In genomic region chr2:161029321-161029720, GRCh38 we compare ENCODE assay signal across 24 cellular contexts.
A peak's percentile ranks its signal among the peaks of the same experiment; 100 is the strongest.
DNase-seq lines count a peak whose midpoint lies in the region; ATAC-seq and TF ChIP-seq lines count a peak whose summit lies in the region.
"Had no signal": no experiment of that assay in that cellular context is flagged by ENCODE, and none has a peak within 500 bp of the region (broad histone marks: within the 10 kb centered on the region; RNA-seq: fewer than 3 reads in every experiment).

No MANE protein-coding gene starts in this region.

- no peak overlapping the region for H3K9ac ChIP-seq in mammary epithelial cell (ENCODE audit: insufficient read depth, low read length)
- no peak overlapping the region for H3K9ac ChIP-seq in smooth muscle cell (ENCODE audit: low read depth)
- H3K9ac ChIP-seq: BLaER1 treated with 17β-estradiol and CSF1 and Interleukin-3, amounts not matched to agents 10 nM and 100 nM had no signal

- no peak for TF ChIP-seq POLR2A in breast epithelium (IDR thresholded peaks at IDR 0.05)

- DNase-seq in MCF 10A (ENCODE audit: unreplicated experiment): no peak
- no peak for DNase-seq in breast epithelium (ENCODE audit: low spot score in 2 of 2)
- no peak for DNase-seq in RWPE2 (ENCODE audit: low spot score)
- DNase-seq in mammary epithelial cell: no peak
- no peak for DNase-seq in smooth muscle cell (lab: John Stamatoyannopoulos, UW; ENCODE audit: unreplicated experiment)
- no peak for DNase-seq in SW 1271 (lab: John Stamatoyannopoulos, UW)
- DNase-seq: ACHN; AML-193; BE2C; CD4-positive, alpha-beta T cell; DMS 273 treated with DMSO at 0.1 percent for 48 hours; DMS79; EL; GDM1; GOT3; H7; HCEC 1CT had no signal

- POLR2A ChIA-PET in MCF 10A (lab: Yijun Ruan, JAX): interaction anchor here (0.7 kb wide), 1 partner anchor 694 kb away, joined by 4 read pairs; no protein-coding TSS in a partner anchor

- H3K27me3 ChIP-seq in breast epithelium (no peaks in the 10 kb centered on the region), RWPE2 (ENCODE audit: insufficient read depth, poor library complexity, severe bottlenecking) (no peaks in the 10 kb centered on the region), mammary epithelial cell (ENCODE audit: insufficient read depth, low read length) (no peaks in the 10 kb centered on the region), smooth muscle cell (ENCODE audit: low read depth) (no peaks in the 10 kb centered on the region)
- H3K27me3 ChIP-seq: BE2C; BLaER1 treated with 17β-estradiol and CSF1 and Interleukin-3, amounts not matched to agents 10 nM and 100 nM had no signal

- no peaks in the 10 kb centered on the region for H3K79me2 ChIP-seq in mammary epithelial cell (ENCODE audit: insufficient read depth, low read length)
- H3K79me2 ChIP-seq in smooth muscle cell (ENCODE audit: low read depth): no peaks in the 10 kb centered on the region

- H3K4me1 ChIP-seq in breast epithelium (no peaks in the 10 kb centered on the region), RWPE2 (ENCODE audit: insufficient read depth, poor library complexity, severe bottlenecking) (peaks cover 16% of the 10 kb centered on the region), mammary epithelial cell (ENCODE audit: insufficient read depth, low read length) (peaks cover 24% of the 10 kb centered on the region), smooth muscle cell (ENCODE audit: low read depth) (peaks cover 5% of the 10 kb centered on the region)
- H3K4me1 ChIP-seq: BE2C; BLaER1 treated with 17β-estradiol and CSF1 and Interleukin-3, amounts not matched to agents 10 nM and 100 nM had no signal

- TF ChIP-seq CTCF in MCF 10A (IDR thresholded peaks at IDR 0.05; ENCODE audit: unreplicated experiment): no peak
- no peak for TF ChIP-seq CTCF in breast epithelium (IDR thresholded peaks at IDR 0.05)
- no peak for TF ChIP-seq CTCF in RWPE2 (IDR thresholded peaks at IDR 0.05; ENCODE audit: poor library complexity, severe bottlenecking)
- no peak for TF ChIP-seq CTCF in mammary epithelial cell (conservative IDR thresholded peaks at IDR 0.05 in 1 of 2, IDR thresholded peaks at IDR 0.05 in 1 of 2; ENCODE audit: extremely low read depth in 1 of 2, insufficient read depth in 1 of 2, low read depth in 1 of 2, low read length in 2 of 2)
- TF ChIP-seq CTCF in smooth muscle cell (IDR thresholded peaks at IDR 0.05; ENCODE audit: borderline replicate concordance, insufficient read depth, poor library complexity, severe bottlenecking): no peak

- no peaks in the 10 kb centered on the region for H3K9me3 Mint-ChIP-seq in MCF 10A (ENCODE audit: unreplicated experiment)
- H3K9me3 Mint-ChIP-seq: CD8-positive, alpha-beta memory T cell had no signal

- peaks cover 24% of the 10 kb centered on the region for H3K4me1 Mint-ChIP-seq in MCF 10A (ENCODE audit: insufficient read depth, unreplicated experiment)

- no TSS peak for BruUV-seq in MCF 10A (replicated peaks; lab: Mats Ljungman, UMichigan)
- no TSS peak for BruUV-seq in mammary epithelial cell (replicated peaks; lab: Mats Ljungman, UMichigan)

- WGBS in mammary epithelial cell (ENCODE audit: low coverage, missing lambda C conversion rate): 93% methylated on average over 5 of the region's 5 CpGs
- WGBS in smooth muscle cell (ENCODE audit: low lambda C conversion rate): 85% methylated on average over 5 of the region's 5 CpGs

- H3K4me2 ChIP-seq in mammary epithelial cell (ENCODE audit: insufficient read depth, low read depth, low read length) (no peak overlapping the region), smooth muscle cell (no peak overlapping the region)
- H3K4me2 ChIP-seq: BLaER1 treated with 17β-estradiol and CSF1 and Interleukin-3, amounts not matched to agents 10 nM and 100 nM had no signal

- no peaks in the 10 kb centered on the region for H3K36me3 Mint-ChIP-seq in MCF 10A (ENCODE audit: insufficient read depth, unreplicated experiment)
- H3K36me3 Mint-ChIP-seq: CD14-positive monocyte had no signal

- H3F3A ChIP-seq in smooth muscle cell (ENCODE audit: low read depth): peaks cover 31% of the 10 kb centered on the region

- H3K36me3 ChIP-seq in breast epithelium (no peaks in the 10 kb centered on the region), RWPE2 (ENCODE audit: low read depth) (no peaks in the 10 kb centered on the region), mammary epithelial cell (ENCODE audit: insufficient read depth, low read length) (no peaks in the 10 kb centered on the region), smooth muscle cell (ENCODE audit: low read depth) (no peaks in the 10 kb centered on the region)
- H3K36me3 ChIP-seq: BE2C; BLaER1 treated with 17β-estradiol and CSF1 and Interleukin-3, amounts not matched to agents 10 nM and 100 nM had no signal

- H3K27ac ChIP-seq in breast epithelium: no peak overlapping the region
- H3K27ac ChIP-seq in RWPE2 (ENCODE audit: poor library complexity, severe bottlenecking): peak overlapping the region; percentile 88
- peak overlapping the region; percentile 71 for H3K27ac ChIP-seq in mammary epithelial cell (ENCODE audit: insufficient read depth, low read depth, low read length)
- H3K27ac ChIP-seq in smooth muscle cell (ENCODE audit: low read depth): peak overlapping the region; percentile 97
- H3K27ac ChIP-seq: 22Rv1; BLaER1 treated with 17β-estradiol and CSF1 and Interleukin-3, amounts not matched to agents 10 nM and 100 nM had no signal

- H3K27ac Mint-ChIP-seq in MCF 10A (ENCODE audit: low read depth, unreplicated experiment): peak overlapping the region; percentile 2
- H3K27ac Mint-ChIP-seq: CD14-positive monocyte; CD4-positive, alpha-beta T cell had no signal

- H4K20me1 ChIP-seq in mammary epithelial cell (ENCODE audit: insufficient read depth, low read length) (no peaks in the 10 kb centered on the region), smooth muscle cell (ENCODE audit: low read depth) (no peaks in the 10 kb centered on the region)
- H4K20me1 ChIP-seq: BLaER1 treated with 17β-estradiol and CSF1 and Interleukin-3, amounts not matched to agents 10 nM and 100 nM had no signal

- H2AFZ ChIP-seq in mammary epithelial cell (ENCODE audit: low read depth, low read length) (no peak overlapping the region), smooth muscle cell (ENCODE audit: low read depth) (no peak overlapping the region)

- intact Hi-C loops in MCF 10A (cut with micrococcal nuclease): no loop called here
- intact Hi-C loops in breast epithelium (cut with DNase I; ENCODE audit: low total_unique reads): no loop called here
- intact Hi-C loops in mammary epithelial cell (cut with micrococcal nuclease): no loop called here

- H3K4me3 ChIP-seq in breast epithelium (no peak overlapping the region), RWPE2 (ENCODE audit: severe bottlenecking) (no peak overlapping the region), mammary epithelial cell (replicated peaks in 1 of 3; ENCODE audit: insufficient read depth in 1 of 3, low read depth in 2 of 3, low read length in 3 of 3) (no peak overlapping the region), smooth muscle cell (no peak overlapping the region)
- H3K4me3 ChIP-seq: BLaER1 treated with 17β-estradiol and CSF1 and Interleukin-3, amounts not matched to agents 10 nM and 100 nM; GM12878 had no signal

- in situ Hi-C loops in mammary epithelial cell (cut with MboI; ENCODE audit: low sequenced_read_pairs in 2 of 2): no loop called here

- no peak for ATAC-seq in RWPE2 (ENCODE audit: low read depth)
- ATAC-seq in GM21529 (IDR thresholded peaks at IDR 0.05; ENCODE audit: unreplicated experiment): no peak
- ATAC-seq in HG03108 (IDR thresholded peaks at IDR 0.05; ENCODE audit: unreplicated experiment): no peak
- ATAC-seq: GM12878 had no signal

- no peaks in the 10 kb centered on the region for H3K9me3 ChIP-seq in breast epithelium
- H3K9me3 ChIP-seq in RWPE2 (ENCODE audit: severe bottlenecking): no peaks in the 10 kb centered on the region
- H3K9me3 ChIP-seq in mammary epithelial cell (replicated peaks; ENCODE audit: insufficient read depth, low read length): no peaks in the 10 kb centered on the region
- H3K9me3 ChIP-seq in smooth muscle cell (replicated peaks; ENCODE audit: low read depth): no peaks in the 10 kb centered on the region
- H3K9me3 ChIP-seq: BE2C; BLaER1 treated with 17β-estradiol and CSF1 and Interleukin-3, amounts not matched to agents 10 nM and 100 nM had no signal

- no peak overlapping the region for H3K4me3 Mint-ChIP-seq in MCF 10A (ENCODE audit: unreplicated experiment)
- H3K4me3 Mint-ChIP-seq: CD14-positive monocyte; CD4-positive, alpha-beta T cell; CD8-positive, alpha-beta memory T cell had no signal

- no peaks in the 10 kb centered on the region for H3K27me3 Mint-ChIP-seq in MCF 10A (ENCODE audit: insufficient read depth, unreplicated experiment)
- H3K27me3 Mint-ChIP-seq: CD4-positive, alpha-beta T cell had no signal

- dilution Hi-C loops in mammary epithelial cell (cut with HindIII; ENCODE audit: low sequenced_read_pairs): no loop called here

- CTCF ChIA-PET in MCF 10A (lab: Yijun Ruan, JAX) (interaction anchor here (0.5 kb wide), 1 partner anchor 20 kb away, joined by 3 read pairs; no protein-coding TSS in a partner anchor), mammary epithelial cell (lab: Charles Lee; ENCODE audit: low non-redundant PET) (no interaction called here)

Comparison
In these comparisons a context has a peak if more than half of its experiments do, and no peak if none do; other contexts are left out.
1. H3K27ac ChIP-seq: peak in RWPE2 (single experiment), mammary epithelial cell (single experiment) and smooth muscle cell (single experiment); none in breast epithelium (0 of 2).